Comparison of ENCODE assay signal across 8 cellular contexts in the genomic region with DNA sequence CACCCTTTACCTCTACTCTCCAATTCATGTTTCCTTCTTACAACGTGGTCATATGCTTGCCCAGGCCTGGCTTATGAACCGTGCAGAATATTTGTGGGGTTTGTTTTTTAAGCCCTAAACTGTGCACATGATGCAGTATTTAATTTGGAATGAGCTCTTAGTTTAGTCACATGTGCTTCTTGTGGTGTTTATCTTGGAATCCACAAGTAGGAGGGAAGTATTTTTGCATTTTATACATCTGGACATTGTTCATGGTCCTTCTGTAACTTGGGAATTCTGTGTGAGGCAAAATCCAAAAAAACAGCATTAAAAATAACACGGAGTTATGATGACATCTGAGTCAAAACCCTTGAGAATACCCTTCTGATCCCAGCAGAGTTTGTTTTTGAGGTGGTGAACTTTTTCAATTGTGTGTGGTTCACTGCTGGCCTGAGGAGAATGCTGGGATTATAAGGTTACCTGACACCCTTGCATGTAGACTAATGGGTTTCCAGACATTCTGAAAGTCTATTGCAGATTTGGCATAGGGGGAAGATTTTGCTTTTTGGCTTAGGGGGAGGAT.
DNase-seq lines count a peak whose midpoint lies in the region; ATAC-seq, FAIRE-seq and TF ChIP-seq lines count a peak whose summit lies in the region.

No MANE protein-coding gene starts in this region.

- no peaks in the 10 kb centered on the region for H3K79me2 ChIP-seq in hepatocyte
- peaks cover 4% of the 10 kb centered on the region for H3K79me2 ChIP-seq in smooth muscle cell (ENCODE audit: low read depth)

- in situ Hi-C loops in astrocyte of the spinal cord (cut with HindIII; ENCODE audit: low sequenced_read_pairs), result no loop called here

- H3K9ac ChIP-seq in smooth muscle cell (ENCODE audit: low read depth), result peak overlapping the region; percentile 0

- H3K36me3 ChIP-seq in hepatocyte (replicated peaks; ENCODE audit: insufficient read depth, low read depth), result no peaks in the 10 kb centered on the region
- H3K36me3 ChIP-seq in smooth muscle cell (ENCODE audit: low read depth), result no peaks in the 10 kb centered on the region

- H3K4me1 ChIP-seq in hepatocyte (ENCODE audit: insufficient read depth) (peaks cover 45% of the 10 kb centered on the region), smooth muscle cell (ENCODE audit: low read depth) (peaks cover 62% of the 10 kb centered on the region)

- H3K4me3 ChIP-seq in astrocyte of the spinal cord (ENCODE audit: low read depth, low read length), result no peak overlapping the region
- H3K4me3 ChIP-seq in hepatocyte, result no peak overlapping the region
- no peak overlapping the region for H3K4me3 ChIP-seq in smooth muscle cell

- DNase-seq in H54 (ENCODE audit: insufficient read length, low spot score), result no peak
- DNase-seq in astrocyte of the spinal cord (ENCODE audit: low read depth, low spot score), result peak; percentile 88
- no peak for DNase-seq in hepatocyte (ENCODE audit: low spot score)
- no peak for DNase-seq in smooth muscle cell (lab: John Stamatoyannopoulos, UW; ENCODE audit: unreplicated experiment)
- no peak for DNase-seq in activated CD4-positive, alpha-beta T cell treated with anti-CD3 and anti-CD28 coated beads for 1 hour

- no peak for ATAC-seq in GM21717 (IDR thresholded peaks at IDR 0.05; ENCODE audit: unreplicated experiment)
- ATAC-seq in GM21529 (IDR thresholded peaks at IDR 0.05; ENCODE audit: unreplicated experiment), result no peak
- no peak for ATAC-seq in HG02885 (IDR thresholded peaks at IDR 0.05; ENCODE audit: poor library complexity, unreplicated experiment)

- TF ChIP-seq CTCF in astrocyte of the spinal cord (IDR thresholded peaks at IDR 0.05; ENCODE audit: low read depth, low read length) (no peak), hepatocyte (IDR thresholded peaks at IDR 0.05; ENCODE audit: poor library complexity) (no peak), smooth muscle cell (IDR thresholded peaks at IDR 0.05; ENCODE audit: borderline replicate concordance, insufficient read depth, poor library complexity, severe bottlenecking) (no peak)

- H3K9me3 ChIP-seq in hepatocyte (ENCODE audit: low read depth) (no peaks in the 10 kb centered on the region), smooth muscle cell (replicated peaks; ENCODE audit: low read depth) (no peaks in the 10 kb centered on the region)

- no peaks in the 10 kb centered on the region for H4K20me1 ChIP-seq in hepatocyte (ENCODE audit: insufficient read depth, poor library complexity, severe bottlenecking)
- H4K20me1 ChIP-seq in smooth muscle cell (ENCODE audit: low read depth), result no peaks in the 10 kb centered on the region

- FAIRE-seq in H54 (lab: Jason Lieb, UNC), result peak; percentile 57

- H3K27me3 ChIP-seq in hepatocyte (no peaks in the 10 kb centered on the region), smooth muscle cell (ENCODE audit: low read depth) (no peaks in the 10 kb centered on the region)

- H3K27ac ChIP-seq in hepatocyte (peak overlapping the region; percentile 83), smooth muscle cell (ENCODE audit: low read depth) (peak overlapping the region; percentile 87)

- no peaks in the 10 kb centered on the region for H3K9me2 ChIP-seq in hepatocyte (replicated peaks; ENCODE audit: insufficient read depth)

- 16% methylated on average over 3 of the region's 3 CpGs for WGBS in hepatocyte (ENCODE audit: low lambda C conversion rate, missing lambda C conversion rate)
- 12% methylated on average over 3 of the region's 3 CpGs for WGBS in smooth muscle cell (ENCODE audit: low lambda C conversion rate)

- TF ChIP-seq POLR2A in H54 (IDR thresholded peaks at IDR 0.05; ENCODE audit: low read depth, low read length), result no peak

- peaks cover 3% of the 10 kb centered on the region for H3F3A ChIP-seq in smooth muscle cell (ENCODE audit: low read depth)

- no peak overlapping the region for H2AFZ ChIP-seq in hepatocyte
- no peak overlapping the region for H2AFZ ChIP-seq in smooth muscle cell (ENCODE audit: low read depth)

- peak overlapping the region; percentile 39 for H3K4me2 ChIP-seq in hepatocyte
- peak overlapping the region; percentile 76 for H3K4me2 ChIP-seq in smooth muscle cell
